Comparison of ENCODE assay signal across 23 cellular contexts in genomic region chr1:169457443-169457842, GRCh38. TPM values are rescaled to one million over a fixed set of nuclear protein-coding genes. Genes with fewer than 3 reads are reported as not detected.
DNase-seq lines count a peak whose midpoint lies in the region; ATAC-seq, FAIRE-seq and TF ChIP-seq lines count a peak whose summit lies in the region.
"Had no signal": no experiment of that assay in that cellular context is flagged by ENCODE, and none has a peak within 500 bp of the region (broad histone marks: within the 10 kb centered on the region; RNA-seq: fewer than 3 reads in every experiment).

No MANE protein-coding gene starts in this region.

- H3K27ac Mint-ChIP-seq in endodermal cell, result no peak overlapping the region
- H3K27ac Mint-ChIP-seq: CD14-positive monocyte; CD4-positive, alpha-beta T cell; CD8-positive, alpha-beta memory T cell had no signal

- CTCF ChIA-PET in SK-N-SH (lab: Yijun Ruan, JAX), result no interaction called here

- H3K4me3 Mint-ChIP-seq in endodermal cell, result no peak overlapping the region
- H3K4me3 Mint-ChIP-seq: CD14-positive monocyte; CD4-positive, alpha-beta T cell; CD8-positive, alpha-beta memory T cell had no signal

- no peak overlapping the region for H3K27ac ChIP-seq in SK-N-SH (ENCODE audit: low read depth in 2 of 2, low read length in 1 of 2)
- no peak overlapping the region for H3K27ac ChIP-seq in endodermal cell (ENCODE audit: low read depth, low read length)
- H3K27ac ChIP-seq in small intestine (ENCODE audit: low read depth in 1 of 2, low read length in 1 of 2), result no peak overlapping the region
- H3K27ac ChIP-seq: 22Rv1; BLaER1 treated with 17β-estradiol and CSF1 and Interleukin-3, amounts not matched to agents 10 nM and 100 nM had no signal

- no peaks in the 10 kb centered on the region for H3K36me3 Mint-ChIP-seq in endodermal cell (ENCODE audit: low read depth)
- H3K36me3 Mint-ChIP-seq: CD14-positive monocyte had no signal

- no peak overlapping the region for H3K4me3 ChIP-seq in SK-N-SH (ENCODE audit: low read depth in 2 of 2, low read length in 1 of 2)
- H3K4me3 ChIP-seq in endodermal cell (ENCODE audit: low read length), result peak overlapping the region; percentile 1
- H3K4me3 ChIP-seq in small intestine (ENCODE audit: low read depth in 1 of 2, low read length in 2 of 2), result no peak overlapping the region
- H3K4me3 ChIP-seq: BLaER1 treated with 17β-estradiol and CSF1 and Interleukin-3, amounts not matched to agents 10 nM and 100 nM; GM12878 had no signal

- no peaks in the 10 kb centered on the region for H3K79me2 ChIP-seq in SK-N-SH (ENCODE audit: insufficient read depth)

- H3K4me1 ChIP-seq in SK-N-SH (ENCODE audit: control insufficient read depth in 1 of 2, insufficient read depth in 2 of 2, low read depth in 1 of 2, low read length in 1 of 2), result peaks cover 0 to 2% of the 10 kb centered on the region in 2 experiments; a peak in 1 of 4 replicates
- H3K4me1 ChIP-seq in endodermal cell (ENCODE audit: control insufficient read depth, insufficient read depth, low read length), result no peaks in the 10 kb centered on the region
- H3K4me1 ChIP-seq in small intestine (ENCODE audit: control insufficient read depth in 2 of 2, insufficient read depth in 1 of 2, low read depth in 1 of 2, low read length in 1 of 2), result peaks cover 0 to 2% of the 10 kb centered on the region in 2 donors
- H3K4me1 ChIP-seq: BE2C; BLaER1 treated with 17β-estradiol and CSF1 and Interleukin-3, amounts not matched to agents 10 nM and 100 nM had no signal

- peaks cover 4% of the 10 kb centered on the region for H3F3A ChIP-seq in SK-N-SH (replicated peaks; ENCODE audit: insufficient read depth)

- peaks cover 6% of the 10 kb centered on the region for H3K4me1 Mint-ChIP-seq in endodermal cell

- 93% methylated on average over 1 of the region's 1 CpG for WGBS in SK-N-SH (ENCODE audit: low lambda C conversion rate)
- 94% methylated on average over 1 of the region's 1 CpG; no CpG with 5 or more reads in 1 of the 2 experiments for WGBS in endodermal cell (ENCODE audit: insufficient coverage in 1 of 2, insufficient read length in 1 of 2), 2 experiments
- 96 to 98% (median 98%) methylated on average over 1 of the region's 1 CpG for WGBS in small intestine, 3 donors

- DNase-seq in SK-N-SH (no peak), endodermal cell (no peak), small intestine (no peak), hypothalamus (lab: John Stamatoyannopoulos, UW) (no peak), Ammon's horn (ENCODE audit: low spot score) (no peak), Right ventricle myocardium superior (no peak)
- DNase-seq: BE2C; CD4-positive, alpha-beta T cell; CD8-positive, alpha-beta memory T cell; DMS 273 treated with DMSO at 0.1 percent for 48 hours; DMS79; EL; GDM1; GOT3; H7; HCEC 1CT had no signal

- intact Hi-C loops in Right ventricle myocardium superior (cut with DNase I), result no loop called here

- TF ChIP-seq RAD21 in SK-N-SH (IDR thresholded peaks at IDR 0.05; ENCODE audit: low read length), result no peak

- peaks cover 14% of the 10 kb centered on the region for H3K9me3 Mint-ChIP-seq in endodermal cell

- TF ChIP-seq CTCF in SK-N-SH (IDR thresholded peaks at IDR 0.05) (no peak), endodermal cell (conservative IDR thresholded peaks at IDR 0.05) (no peak)

- no peak for TF ChIP-seq EP300 in SK-N-SH (IDR thresholded peaks at IDR 0.05; ENCODE audit: borderline replicate concordance in 1 of 2, low read depth in 1 of 2, low read length in 1 of 2)

- peak; percentile 86 for FAIRE-seq in TTC549 (lab: Jason Lieb, UNC)
- FAIRE-seq in small intestine (lab: Jason Lieb, UNC), result peak; percentile 73
- FAIRE-seq: A204.1, GM12878 had no signal

- no peak overlapping the region for H3K9ac ChIP-seq in SK-N-SH
- H3K9ac ChIP-seq in endodermal cell (ENCODE audit: extremely low read depth, low read length, poor library complexity, severe bottlenecking), result no peak overlapping the region
- H3K9ac ChIP-seq: BLaER1 treated with 17β-estradiol and CSF1 and Interleukin-3, amounts not matched to agents 10 nM and 100 nM had no signal

- H3K36me3 ChIP-seq in SK-N-SH (replicated peaks in 1 of 2; ENCODE audit: control insufficient read depth in 1 of 2, insufficient read depth in 2 of 2, low read length in 1 of 2) (no peaks in the 10 kb centered on the region), endodermal cell (ENCODE audit: control insufficient read depth, insufficient read depth, low read length) (no peaks in the 10 kb centered on the region), small intestine (ENCODE audit: control insufficient read depth in 2 of 2, insufficient read depth in 2 of 2, low read length in 2 of 2) (no peaks in the 10 kb centered on the region)
- H3K36me3 ChIP-seq: BE2C; BLaER1 treated with 17β-estradiol and CSF1 and Interleukin-3, amounts not matched to agents 10 nM and 100 nM had no signal

- H3K27me3 ChIP-seq in SK-N-SH (ENCODE audit: insufficient read depth) (no peaks in the 10 kb centered on the region), endodermal cell (ENCODE audit: control insufficient read depth, insufficient read depth, low read length, poor library complexity, severe bottlenecking) (no peaks in the 10 kb centered on the region), small intestine (ENCODE audit: control insufficient read depth in 2 of 2, insufficient read depth in 2 of 2, low read length in 2 of 2) (peaks cover 0 to 2% of the 10 kb centered on the region in 2 donors)
- H3K27me3 ChIP-seq: BLaER1 treated with 17β-estradiol and CSF1 and Interleukin-3, amounts not matched to agents 10 nM and 100 nM had no signal

- no peak overlapping the region for H3K4me2 ChIP-seq in SK-N-SH
- H3K4me2 ChIP-seq: BLaER1 treated with 17β-estradiol and CSF1 and Interleukin-3, amounts not matched to agents 10 nM and 100 nM had no signal

- ATAC-seq in SK-N-SH treated with all-trans-retinoic acid at 6 μM for 48 hours, result no peak
- no peak for ATAC-seq in Right ventricle myocardium superior (ENCODE audit: poor library complexity)
- ATAC-seq: GM12878 had no signal

- H3K27me3 Mint-ChIP-seq in endodermal cell (ENCODE audit: insufficient read depth), result no peaks in the 10 kb centered on the region

- POLR2A ChIA-PET in SK-N-SH (lab: Yijun Ruan, JAX), result no interaction called here

- peaks cover 8% of the 10 kb centered on the region; the same call in 1 of the 2 replicates for H3K9me3 ChIP-seq in SK-N-SH
- H3K9me3 ChIP-seq in endodermal cell (ENCODE audit: control insufficient read depth, low read length), result peaks cover 19% of the 10 kb centered on the region
- H3K9me3 ChIP-seq in small intestine (ENCODE audit: control insufficient read depth, low read depth), result no peaks in the 10 kb centered on the region
- H3K9me3 ChIP-seq: BE2C had no signal

- no peaks in the 10 kb centered on the region for H3K9me2 ChIP-seq in SK-N-SH

- no peaks in the 10 kb centered on the region for H4K20me1 ChIP-seq in SK-N-SH (ENCODE audit: insufficient read depth)
- H4K20me1 ChIP-seq: BLaER1 treated with 17β-estradiol and CSF1 and Interleukin-3, amounts not matched to agents 10 nM and 100 nM had no signal

- H2AFZ ChIP-seq in SK-N-SH (ENCODE audit: low read depth), result no peak overlapping the region

TF ChIP-seq in SK-N-SH treated with all-trans-retinoic acid at 6 μM for 48 hours, 23 proteins besides CTCF, POLR2A, EP300 and RAD21:
- TF ChIP-seq TOX (CRISPR knock-in tag; IDR thresholded peaks at IDR 0.05; ENCODE audit: borderline replicate concordance) (no peak), ZFP30 (CRISPR knock-in tag; IDR thresholded peaks at IDR 0.05) (peak; percentile 96)
TF ChIP-seq in SK-N-SH treated with all-trans-retinoic acid at 6 μM for 48 hours: peak in this region for 1.

TF ChIP-seq in SK-N-SH, 30 proteins besides CTCF, POLR2A, EP300 and RAD21 (continues in another document):
- TF ChIP-seq RXRA (IDR thresholded peaks at IDR 0.05; ENCODE audit: borderline replicate concordance, low read depth) (no peak), CHD2 (IDR thresholded peaks at IDR 0.05; ENCODE audit: low read length, partially characterized antibody) (no peak), RFX5 (IDR thresholded peaks at IDR 0.05; ENCODE audit: low read length) (no peak), RCOR1 (IDR thresholded peaks at IDR 0.05; ENCODE audit: low read length) (no peak), FOSL2 (IDR thresholded peaks at IDR 0.05; ENCODE audit: borderline replicate concordance, low read depth) (no peak), ZBTB33 (IDR thresholded peaks at IDR 0.05; ENCODE audit: borderline replicate concordance, low read depth) (no peak), MXI1 (IDR thresholded peaks at IDR 0.05; ENCODE audit: low read depth, low read length) (no peak)

RNA-seq across cellular contexts. Expression of gene SLC19A2, which starts 28.3 kb away (rescaled TPM):
- polyA plus RNA-seq in SK-N-SH (2012; rRNA removed) (3.4 and 5.5 TPM in 2 replicates), small intestine (10 to 100 TPM in 1 of 3 donors, 1 to 10 TPM in 2; 1.9 to 13.4 (median 5.1) TPM)
- polyA plus RNA-seq in SK-N-SH (2012; cell fraction: cytosol; rRNA removed), result 3.9 and 4.3 TPM in 2 replicates
- polyA plus RNA-seq in SK-N-SH (2012; cell fraction: nucleus; rRNA removed), result 2.7 and 6.1 TPM in 2 replicates
- total RNA-seq in endodermal cell (10 to 100 TPM; 11.5 to 12.9 TPM), Right ventricle myocardium superior (15.6 TPM)
- polyA plus RNA-seq in endodermal cell (2013, experiment 1 of 2), result 16.1 TPM
- polyA plus RNA-seq in endodermal cell (2013, experiment 2 of 2), result 16.4 TPM

RNA-seq across cellular contexts. Expression of gene CCDC181, which starts 30.2 kb away (rescaled TPM):
- polyA plus RNA-seq in SK-N-SH (2012; rRNA removed), result 1.2 TPM in 2 replicates
- 2.1 and 2.5 TPM in 2 replicates for polyA plus RNA-seq in SK-N-SH (2012; cell fraction: cytosol; rRNA removed)
- polyA plus RNA-seq in SK-N-SH (2012; cell fraction: nucleus; rRNA removed), result 0.40 and 1.0 TPM in 2 replicates
- total RNA-seq in endodermal cell, result 1 to 10 TPM; 4.9 to 7.8 TPM
- polyA plus RNA-seq in endodermal cell (2013, experiment 1 of 2), result 9.8 TPM
- 9.8 TPM for polyA plus RNA-seq in endodermal cell (2013, experiment 2 of 2)
- polyA plus RNA-seq in small intestine, result under 1 TPM in 1 of 3 donors, not detected in 2; 0.25 TPM
- total RNA-seq in Right ventricle myocardium superior, result 0.56 TPM
- total RNA-seq: CD4-positive, alpha-beta T cell; GM12878 had no signal
- polyA plus RNA-seq: CD14-positive monocyte; CD8-positive, alpha-beta memory T cell; GM12878 had no signal
